32 cellular contexts compared by ENCODE assay signal in genomic region chr2:240418311-240418710, GRCh38.
"Had no signal": no experiment of that assay in that cellular context is flagged by ENCODE, and none has a peak within 500 bp of the region (broad histone marks: within the 10 kb centered on the region; RNA-seq: fewer than 3 reads in every experiment).

No MANE protein-coding gene starts in this region.

- ATAC-seq: activated naive CD8-positive, alpha-beta T cell treated with anti-CD3 and anti-CD28 coated beads, Interleukin-2, amount 50 U/mL, for 24 hours; heart right ventricle; left lobe of liver; psoas muscle; stimulated activated naive B cell treated with anti-CD40 and anti-IgM and Interleukin-4, amounts not matched to agents 10 μg/mL and 1 μg/mL and 100 μg/mL, for 72 hours had no signal

- H3K4me1 ChIP-seq: esophagus squamous epithelium, heart right ventricle, parathyroid adenoma, psoas muscle, right atrium auricular region, stomach, thyroid gland had no signal

- DNase-seq: activated CD4-positive, alpha-beta T cell treated with anti-CD3 and anti-CD28 coated beads, Interleukin-2, amount 10 ng/mL, durations not matched to agents 24 days and 14 days; activated CD4-positive, CD25-positive, alpha-beta regulatory T cell treated with anti-CD3 and anti-CD28 coated beads, Interleukin-2, amount 50 U/mL, for 72 hours; activated gamma-delta T cell; activated naive CD8-positive, alpha-beta T cell treated with anti-CD3 and anti-CD28 coated beads, Interleukin-2, amount 50 U/mL, for 24 hours; activated T-cell treated with anti-CD3 and anti-CD28 coated beads for 4 hours; amygdala; effector CD8-positive, alpha-beta T cell; esophagus squamous epithelium; foreskin melanocyte; heart right ventricle; kidney glomerular epithelial cell; psoas muscle; SK-N-SH; stimulated activated CD4-positive, alpha-beta T cell treated with anti-CD3 and anti-CD28 coated beads, Interleukin-15, amount 100 ng/mL, for 24 hours; stimulated activated CD4-positive, alpha-beta T cell treated with anti-CD3 and anti-CD28 coated beads, Interleukin-2, amount 100 ng/mL, for 24 hours; stimulated activated naive B cell treated with anti-CD40 and anti-IgM and Interleukin-4, amounts not matched to agents 10 μg/mL and 1 μg/mL and 100 μg/mL, for 72 hours; SW 1271; T-helper 9 cell; thyroid gland had no signal

- FAIRE-seq: colon, endometrium, TTC549 had no signal

- H3K27me3 ChIP-seq: heart right ventricle, right atrium auricular region, thyroid gland had no signal

- H3K4me2 ChIP-seq: SK-N-SH had no signal

- H3K9me3 Mint-ChIP-seq: activated naive CD4-positive, alpha-beta T cell treated with anti-CD3 and anti-CD28 coated beads, Interleukin-2, amount 50 U/mL, for 24 hours; central memory CD8-positive, alpha-beta T cell had no signal

- H3K36me3 ChIP-seq: esophagus squamous epithelium, heart right ventricle, right atrium auricular region, stomach, thyroid gland had no signal

- H3K4me3 ChIP-seq: esophagus squamous epithelium, heart right ventricle, psoas muscle, right atrium auricular region, stomach, thyroid gland had no signal

- H3K4me3 Mint-ChIP-seq: activated CD4-positive, alpha-beta memory T cell treated with anti-CD3 and anti-CD28 coated beads for 36 hours; activated CD4-positive, alpha-beta T cell treated with anti-CD3 and anti-CD28 coated beads, Interleukin-2, amount 10 ng/mL, durations not matched to agents 24 days and 14 days; activated naive CD4-positive, alpha-beta T cell treated with anti-CD3 and anti-CD28 coated beads, Interleukin-2, amount 50 U/mL, for 24 hours; activated naive CD8-positive, alpha-beta T cell treated with anti-CD3 and anti-CD28 coated beads, Interleukin-2, amount 50 U/mL, for 24 hours; central memory CD8-positive, alpha-beta T cell; stimulated activated naive B cell treated with anti-CD40 and anti-IgM and Interleukin-4, amounts not matched to agents 10 μg/mL and 1 μg/mL and 100 μg/mL, for 72 hours; T-helper 1 cell treated with Interleukin-12 subunit alpha and Interleukin-12 subunit beta and Interleukin-4 antibody, amounts not matched to agents 30 μg/mL and 1 μg/mL, for 36 hours had no signal

- H3K27ac Mint-ChIP-seq: activated CD4-positive, alpha-beta memory T cell treated with anti-CD3 and anti-CD28 coated beads for 36 hours; activated CD4-positive, alpha-beta T cell treated with anti-CD3 and anti-CD28 coated beads, Interleukin-2, amount 10 ng/mL, durations not matched to agents 24 days and 14 days; activated naive CD4-positive, alpha-beta T cell treated with anti-CD3 and anti-CD28 coated beads, Interleukin-2, amount 50 U/mL, for 24 hours; activated naive CD8-positive, alpha-beta T cell treated with anti-CD3 and anti-CD28 coated beads, Interleukin-2, amount 50 U/mL, for 24 hours; stimulated activated naive B cell treated with anti-CD40 and anti-IgM and Interleukin-4, amounts not matched to agents 10 μg/mL and 1 μg/mL and 100 μg/mL, for 72 hours; T-helper 1 cell treated with Interleukin-12 subunit alpha and Interleukin-12 subunit beta and Interleukin-4 antibody, amounts not matched to agents 30 μg/mL and 1 μg/mL, for 36 hours had no signal

- H3K4me1 Mint-ChIP-seq: activated CD4-positive, alpha-beta T cell treated with anti-CD3 and anti-CD28 coated beads, Interleukin-2, amount 10 ng/mL, durations not matched to agents 24 days and 14 days; activated naive CD4-positive, alpha-beta T cell treated with anti-CD3 and anti-CD28 coated beads, Interleukin-2, amount 50 U/mL, for 24 hours; activated naive CD8-positive, alpha-beta T cell treated with anti-CD3 and anti-CD28 coated beads, Interleukin-2, amount 50 U/mL, for 24 hours; central memory CD8-positive, alpha-beta T cell; stimulated activated naive B cell treated with anti-CD40 and anti-IgM and Interleukin-4, amounts not matched to agents 10 μg/mL and 1 μg/mL and 100 μg/mL, for 72 hours had no signal

- H3K27me3 Mint-ChIP-seq: activated CD4-positive, alpha-beta memory T cell treated with anti-CD3 and anti-CD28 coated beads for 36 hours; activated CD4-positive, alpha-beta T cell treated with anti-CD3 and anti-CD28 coated beads, Interleukin-2, amount 10 ng/mL, durations not matched to agents 24 days and 14 days; activated naive CD4-positive, alpha-beta T cell treated with anti-CD3 and anti-CD28 coated beads, Interleukin-2, amount 50 U/mL, for 24 hours; central memory CD8-positive, alpha-beta T cell had no signal

- H3K9me3 ChIP-seq: SK-N-SH, thyroid gland had no signal

- H3K27ac ChIP-seq: epithelial cell of prostate, esophagus squamous epithelium, heart right ventricle, parathyroid adenoma, psoas muscle, right atrium auricular region, stomach, thyroid gland, VCaP had no signal

- H3K36me3 Mint-ChIP-seq: activated naive CD4-positive, alpha-beta T cell treated with anti-CD3 and anti-CD28 coated beads, Interleukin-2, amount 50 U/mL, for 24 hours had no signal
